In the genomic region with DNA sequence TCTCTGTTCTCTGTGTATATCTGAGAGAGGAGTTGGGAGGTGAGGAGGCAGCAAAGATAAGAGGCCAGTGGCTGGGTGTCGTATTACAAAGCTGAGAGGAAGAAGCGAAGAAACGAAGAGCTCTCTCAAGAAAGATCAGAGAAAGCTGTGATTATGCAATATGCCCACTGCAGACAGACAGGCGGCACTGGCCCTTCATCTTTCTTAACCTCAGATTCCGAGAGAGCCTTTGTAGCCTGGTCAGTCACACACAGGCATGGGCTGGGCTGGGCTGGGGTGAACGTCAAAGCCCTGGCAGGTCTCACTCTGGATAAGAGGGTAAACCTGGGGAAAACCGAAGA, we compare ENCODE assay signal across 11 cellular contexts.
DNase-seq lines count a peak whose midpoint lies in the region; ATAC-seq, FAIRE-seq and TF ChIP-seq lines count a peak whose summit lies in the region.
"Had no signal": no experiment of that assay in that cellular context is flagged by ENCODE, and none has a peak within 500 bp of the region (broad histone marks: within the 10 kb centered on the region; RNA-seq: fewer than 3 reads in every experiment).

No MANE protein-coding gene starts in this region.

- no peaks in the 10 kb centered on the region for H3K9me2 ChIP-seq in SK-N-SH

- POLR2A ChIA-PET in SK-N-SH (lab: Yijun Ruan, JAX) = no interaction called here

- H2AFZ ChIP-seq in SK-N-SH (ENCODE audit: low read depth) = no peak overlapping the region

- TF ChIP-seq EP300 in SK-N-SH (IDR thresholded peaks at IDR 0.05; ENCODE audit: borderline replicate concordance in 1 of 2, low read depth in 1 of 2, low read length in 1 of 2) = no peak

- whole genome bisulfite sequencing in SK-N-SH (ENCODE audit: low lambda C conversion rate) = 63% methylated on average over 5 of the region's 7 CpGs

- TF ChIP-seq CTCF in foreskin fibroblast (IDR thresholded peaks at IDR 0.05; ENCODE audit: low read depth, low read length) (no peak), SK-N-SH (IDR thresholded peaks at IDR 0.05) (no peak), glutamatergic neuron (IDR thresholded peaks at IDR 0.05; ENCODE audit: partially characterized antibody, unreplicated experiment) (no peak), kidney (IDR thresholded peaks at IDR 0.05; ENCODE audit: borderline replicate concordance, extremely low read depth, insufficient read depth) (no peak)

- no peak overlapping the region for H3K4me3 Mint-ChIP-seq in glutamatergic neuron (ENCODE audit: unreplicated experiment)

- CTCF ChIA-PET in SK-N-SH (lab: Yijun Ruan, JAX) = no interaction called here

- H3K36me3 ChIP-seq in SK-N-SH (replicated peaks in 1 of 2; ENCODE audit: control insufficient read depth in 1 of 2, insufficient read depth in 2 of 2, low read length in 1 of 2) (no peaks in the 10 kb centered on the region), kidney (ENCODE audit: control insufficient read depth in 1 of 2, insufficient read depth in 2 of 2, low read length in 2 of 2) (no peaks in the 10 kb centered on the region)
- H3K36me3 ChIP-seq: neutrophil had no signal

- no peak for FAIRE-seq in kidney (lab: Jason Lieb, UNC)

- H3K27ac Mint-ChIP-seq in glutamatergic neuron (ENCODE audit: unreplicated experiment) = no peak overlapping the region

- intact Hi-C loops in left cardiac atrium (cut with DNase I) (no loop called here), cardiac septum (cut with DNase I) (no loop called here), kidney (cut with DNase I) (no loop called here)

- H3K9me3 Mint-ChIP-seq in glutamatergic neuron (ENCODE audit: unreplicated experiment) = no peaks in the 10 kb centered on the region

- H3K27ac ChIP-seq in SK-N-SH (ENCODE audit: low read depth in 2 of 2, low read length in 1 of 2) (no peak overlapping the region), kidney (ENCODE audit: low read depth in 2 of 2, low read length in 2 of 2) (no peak overlapping the region)
- H3K27ac ChIP-seq: body of pancreas, neutrophil had no signal

- no peak overlapping the region for H3K4me2 ChIP-seq in SK-N-SH

- H3K9me3 ChIP-seq in SK-N-SH (no peaks in the 10 kb centered on the region), kidney (ENCODE audit: control insufficient read depth in 1 of 2, low read length in 2 of 2) (no peaks in the 10 kb centered on the region)
- H3K9me3 ChIP-seq: body of pancreas, neutrophil had no signal

- peaks cover 4% of the 10 kb centered on the region; the same call in 1 of the 2 replicates for H3K27me3 ChIP-seq in SK-N-SH (ENCODE audit: insufficient read depth)
- H3K27me3 ChIP-seq: body of pancreas, neutrophil had no signal

- H3K4me1 ChIP-seq in SK-N-SH (ENCODE audit: control insufficient read depth in 1 of 2, insufficient read depth in 2 of 2, low read depth in 1 of 2, low read length in 1 of 2) (no peaks in the 10 kb centered on the region), kidney (ENCODE audit: control insufficient read depth in 1 of 2, insufficient read depth in 1 of 2, low read depth in 1 of 2, low read length in 2 of 2) (no peaks in the 10 kb centered on the region)
- H3K4me1 ChIP-seq: body of pancreas had no signal

- H3K4me3 ChIP-seq in foreskin fibroblast (ENCODE audit: low read depth in 1 of 2, low read length in 2 of 2) (no peak overlapping the region), SK-N-SH (ENCODE audit: low read depth in 2 of 2, low read length in 1 of 2) (no peak overlapping the region), kidney (ENCODE audit: low read length in 2 of 2) (no peak overlapping the region)
- H3K4me3 ChIP-seq: body of pancreas had no signal

- DNase-seq in left cardiac atrium (no peak), cardiac septum (ENCODE audit: low spot score) (no peak), RPMI7951 (ENCODE audit: low read depth) (peak; percentile 21), foreskin fibroblast (peak; percentile 24 to 59), SK-N-SH (no peak), glutamatergic neuron (no peak), kidney (no peak)
- DNase-seq: hypothalamus had no signal

- no peaks in the 10 kb centered on the region for H4K20me1 ChIP-seq in SK-N-SH (ENCODE audit: insufficient read depth)

- TF ChIP-seq RAD21 in SK-N-SH (IDR thresholded peaks at IDR 0.05; ENCODE audit: low read length) = no peak

- no peaks in the 10 kb centered on the region for H3K4me1 Mint-ChIP-seq in glutamatergic neuron (ENCODE audit: low read depth, unreplicated experiment)

- no peaks in the 10 kb centered on the region for H3K79me2 ChIP-seq in SK-N-SH (ENCODE audit: insufficient read depth)

- H3K36me3 Mint-ChIP-seq in glutamatergic neuron (ENCODE audit: unreplicated experiment) = no peaks in the 10 kb centered on the region

- H3K9ac ChIP-seq in SK-N-SH (no peak overlapping the region), kidney (ENCODE audit: low read length in 2 of 2) (no peak overlapping the region)

- no peaks in the 10 kb centered on the region for H3F3A ChIP-seq in SK-N-SH (replicated peaks; ENCODE audit: insufficient read depth)

- H3K27me3 Mint-ChIP-seq in glutamatergic neuron (ENCODE audit: unreplicated experiment) = peaks cover 2% of the 10 kb centered on the region

- ATAC-seq in left cardiac atrium (peak; percentile 39 to 82), esophagus mucosa (no peak)
- ATAC-seq: body of pancreas had no signal

TF ChIP-seq in SK-N-SH, 30 proteins besides CTCF, POLR2A, EP300 and RAD21:
- TF ChIP-seq ZBTB33 (IDR thresholded peaks at IDR 0.05; ENCODE audit: borderline replicate concordance, low read depth) (no peak), USF2 (IDR thresholded peaks at IDR 0.05; ENCODE audit: borderline replicate concordance, low read depth, low read length) (no peak), YY1 (IDR thresholded peaks at IDR 0.05; ENCODE audit: low read depth) (no peak), FOXM1 (IDR thresholded peaks at IDR 0.05; ENCODE audit: low read depth) (no peak)

Comparison
In these comparisons a context has a peak if more than half of its experiments do, and no peak if none do; other contexts are left out.
1. DNase-seq: peak in RPMI7951 (single experiment) and foreskin fibroblast (2 of 2); none in left cardiac atrium (single experiment), cardiac septum (single experiment), SK-N-SH (single experiment), glutamatergic neuron (single experiment) and kidney (single experiment).